Comparison of ENCODE assay signal across 28 cellular contexts in the genomic region with DNA sequence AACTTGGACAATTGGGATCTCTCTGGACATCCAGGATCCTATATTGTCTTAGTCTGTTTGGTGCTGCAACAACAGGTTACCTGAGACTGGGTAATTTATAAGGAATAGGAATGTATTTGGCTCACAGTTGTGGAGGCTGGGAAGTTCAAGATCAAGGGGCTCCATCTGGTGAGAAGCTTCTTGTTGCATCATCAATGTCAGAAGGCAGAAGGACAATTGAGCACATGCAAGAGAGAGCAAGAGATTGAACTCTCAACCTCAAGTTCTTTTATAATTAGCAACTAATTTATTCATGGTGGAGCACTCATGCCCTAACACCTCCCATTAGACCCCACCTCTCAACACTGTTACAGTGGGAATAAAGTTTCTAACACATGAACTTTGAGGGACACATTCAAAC.
"Had no signal": no experiment of that assay in that cellular context is flagged by ENCODE, and none has a peak within 500 bp of the region (broad histone marks: within the 10 kb centered on the region; RNA-seq: fewer than 3 reads in every experiment).

No MANE protein-coding gene starts in this region.

- H3K4me3 ChIP-seq: coronary artery, dorsolateral prefrontal cortex, esophagus squamous epithelium, gastrocnemius medialis, heart right ventricle, left lung, lower lobe of right lung, mucosa of descending colon had no signal

- H3K27me3 ChIP-seq: gastrocnemius medialis, left lung had no signal

- FAIRE-seq: colon, endometrium, islet of Langerhans, keratinocyte had no signal

- ATAC-seq: esophagus mucosa, gastrocnemius medialis, heart right ventricle, left cardiac atrium, left lung, left ventricle myocardium superior, lower lobe of right lung, mucosa of descending colon had no signal

- H3K4me3 Mint-ChIP-seq: mesothelial cell of epicardium, naive B cell had no signal

- DNase-seq: dermis blood vessel endothelial cell; dorsolateral prefrontal cortex; effector CD4-positive, alpha-beta T cell; effector memory CD4-positive, alpha-beta T cell; erythroblast; esophagus squamous epithelium; foreskin fibroblast; foreskin melanocyte; gastrocnemius medialis; glutamatergic neuron; head of caudate nucleus; heart right ventricle; hippocampal formation; left cardiac atrium; left lung; left ventricle myocardium superior; lower lobe of right lung; mesenchymal stem cell; mucosa of descending colon; naive B cell had no signal

- H3K36me3 Mint-ChIP-seq: mesothelial cell of epicardium had no signal

- H3K9me3 ChIP-seq: esophagus squamous epithelium, gastrocnemius medialis, left lung, lower lobe of right lung, mucosa of descending colon had no signal

- H3K27ac ChIP-seq: coronary artery, dorsolateral prefrontal cortex, epithelial cell of prostate, esophagus squamous epithelium, gastrocnemius medialis, heart right ventricle, left lung, lower lobe of right lung had no signal

- H3K4me1 ChIP-seq: esophagus squamous epithelium, gastrocnemius medialis, heart right ventricle, left lung, lower lobe of right lung had no signal

- H3K36me3 ChIP-seq: esophagus squamous epithelium, gastrocnemius medialis, heart right ventricle, left lung, lower lobe of right lung had no signal

- H3K27ac Mint-ChIP-seq: mesothelial cell of epicardium, naive B cell had no signal
